35 cellular contexts compared by ENCODE assay signal in the genomic region with DNA sequence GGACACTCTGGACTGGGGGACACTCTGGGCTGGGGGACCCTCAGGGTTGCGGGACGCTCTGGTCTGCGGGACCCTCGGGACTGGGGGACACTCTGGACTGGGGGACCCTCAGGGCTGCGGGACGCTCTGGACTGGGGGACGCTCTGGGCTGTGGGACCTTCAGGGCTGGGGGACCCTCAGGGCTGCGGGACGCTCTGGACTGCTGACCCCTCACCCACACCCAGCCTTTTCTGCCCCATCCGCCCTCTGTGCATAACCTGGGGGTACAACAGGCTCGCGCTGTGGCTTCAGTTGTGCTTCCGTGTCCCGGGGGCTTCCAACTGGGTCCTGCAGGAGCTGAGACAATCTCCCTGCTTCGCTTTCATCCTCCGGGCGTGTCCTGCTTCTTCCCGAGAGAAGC.
"Had no signal": no experiment of that assay in that cellular context is flagged by ENCODE, and none has a peak within 500 bp of the region (broad histone marks: within the 10 kb centered on the region; RNA-seq: fewer than 3 reads in every experiment).

No MANE protein-coding gene starts in this region.

- DNase-seq: Karpas-422, Kasumi-1, KBM-7, KG1, MG63, MM.1S, MV-4-11, NCI-H1048, NCI-H1092, NCI-H1092 treated with DMSO at 0.1 percent for 48 hours, NCI-H1105, NCI-H1105 treated with DMSO at 0.1 percent for 48 hours, NCI-H1417, NCI-H1417 treated with DMSO at 0.1 percent for 48 hours, NCI-H1436, NCI-H1436 treated with DMSO at 0.1 percent for 48 hours, NCI-H146, NCI-H1694, NCI-H1694 treated with DMSO at 0.1 percent for 48 hours, NCI-H187, NCI-H187 treated with DMSO at 0.1 percent for 48 hours, NCI-H1930, NCI-H2029, NCI-H2029 treated with DMSO at 0.1 percent for 48 hours, NCI-H2081, NCI-H2081 treated with DMSO at 0.1 percent for 48 hours, NCI-H2107, NCI-H2171, NCI-H2171 treated with DMSO at 0.1 percent for 48 hours, NCI-H2227 treated with DMSO at 0.1 percent for 48 hours, NCI-H226, NCI-H345, NCI-H446, NCI-H446 treated with DMSO at 0.1 percent for 48 hours had no signal

- H3K27me3 ChIP-seq: MG63 had no signal

- H3K9ac ChIP-seq: KMS-11 had no signal

- H3K36me3 ChIP-seq: MG63 had no signal

- H3K9me3 ChIP-seq: MG63 had no signal

- H3K4me2 ChIP-seq: KMS-11 had no signal

- H3K4me3 ChIP-seq: MG63 had no signal

- H3K27ac ChIP-seq: KMS-11 had no signal
